ENCODE assay signal across 14 cellular contexts in the genomic region with DNA sequence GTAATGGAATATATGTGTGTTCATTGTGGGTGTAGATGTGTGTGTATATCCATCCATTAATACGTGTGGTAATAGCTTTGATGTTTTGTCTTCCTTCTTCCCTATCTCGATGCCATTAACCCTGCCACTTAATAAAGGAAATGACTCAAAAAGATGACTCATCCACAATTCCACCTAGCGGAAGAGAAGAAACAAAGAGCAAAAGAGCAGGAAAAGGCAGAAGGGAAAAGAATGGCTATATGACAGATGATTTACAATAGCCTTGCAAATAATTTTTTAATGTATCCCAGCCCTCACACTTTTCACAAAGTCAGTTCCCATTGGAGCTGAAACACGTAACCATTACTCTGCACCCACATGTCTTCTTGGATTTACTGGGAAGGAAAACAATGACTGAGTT.
DNase-seq lines count a peak whose midpoint lies in the region; ATAC-seq, FAIRE-seq and TF ChIP-seq lines count a peak whose summit lies in the region.
"Had no signal": no experiment of that assay in that cellular context is flagged by ENCODE, and none has a peak within 500 bp of the region (broad histone marks: within the 10 kb centered on the region; RNA-seq: fewer than 3 reads in every experiment).

No MANE protein-coding gene starts in this region.

- no peak overlapping the region for H3K9ac ChIP-seq in mesendoderm (ENCODE audit: low read length)

- H2BK120ac ChIP-seq in mesendoderm (ENCODE audit: low read depth, low read length): no peak overlapping the region

- H3K4me1 ChIP-seq in mesendoderm (ENCODE audit: control insufficient read depth, low read depth, low read length) (peaks cover 2% of the 10 kb centered on the region), esophagus muscularis mucosa (no peaks in the 10 kb centered on the region)
- H3K4me1 ChIP-seq: transverse colon had no signal

- H3K4me2 ChIP-seq in mesendoderm (ENCODE audit: low read length): no peak overlapping the region

- no peak overlapping the region for H3K4ac ChIP-seq in mesendoderm (ENCODE audit: low read depth, low read length)

- H3K27me3 ChIP-seq in bronchial epithelial cell (ENCODE audit: control insufficient read depth, insufficient read depth, low read length): no peaks in the 10 kb centered on the region
- no peaks in the 10 kb centered on the region for H3K27me3 ChIP-seq in mesendoderm (ENCODE audit: insufficient read depth, low read length, poor library complexity)
- no peaks in the 10 kb centered on the region for H3K27me3 ChIP-seq in esophagus muscularis mucosa
- H3K27me3 ChIP-seq: transverse colon had no signal

- no CpG with 5 or more reads among the region's 4 CpGs for WGBS in mesendoderm (ENCODE audit: extremely low coverage, insufficient coverage, low lambda C conversion rate)
- 64% methylated on average over 4 of the region's 4 CpGs for WGBS in esophagus muscularis mucosa

- H3K9me3 ChIP-seq in esophagus muscularis mucosa: no peaks in the 10 kb centered on the region
- H3K9me3 ChIP-seq: transverse colon had no signal

- TF ChIP-seq EP300 in esophagus muscularis mucosa (IDR thresholded peaks at IDR 0.05): no peak

- no peak overlapping the region for H2BK15ac ChIP-seq in mesendoderm (replicated peaks; ENCODE audit: low read depth)

- no peaks in the 10 kb centered on the region for H3K79me1 ChIP-seq in mesendoderm (ENCODE audit: low read length)

- H3K36me3 ChIP-seq in bronchial epithelial cell (ENCODE audit: control insufficient read depth, insufficient read depth, low read length): no peaks in the 10 kb centered on the region
- no peaks in the 10 kb centered on the region for H3K36me3 ChIP-seq in mesendoderm (ENCODE audit: control insufficient read depth, insufficient read depth, low read length)
- no peaks in the 10 kb centered on the region for H3K36me3 ChIP-seq in esophagus muscularis mucosa
- H3K36me3 ChIP-seq: transverse colon had no signal

- H3K4me3 ChIP-seq in bronchial epithelial cell (ENCODE audit: low read depth, low read length) (no peak overlapping the region), mesendoderm (ENCODE audit: low read length) (no peak overlapping the region), esophagus muscularis mucosa (no peak overlapping the region)
- H3K4me3 ChIP-seq: transverse colon had no signal

- ATAC-seq in GM21825 (IDR thresholded peaks at IDR 0.05; ENCODE audit: unreplicated experiment) (no peak), omental fat pad (ENCODE audit: low FRiP score) (no peak), GM18873 (IDR thresholded peaks at IDR 0.05; ENCODE audit: low FRiP score, unreplicated experiment) (no peak)

- no peak overlapping the region for H4K8ac ChIP-seq in mesendoderm (ENCODE audit: low read depth, low read length)

- H3K79me2 ChIP-seq in mesendoderm (ENCODE audit: control insufficient read depth, insufficient read depth, low read length): no peaks in the 10 kb centered on the region

- no peak overlapping the region for H4K5ac ChIP-seq in mesendoderm (ENCODE audit: low read length)

- no peak overlapping the region for H2AK5ac ChIP-seq in mesendoderm (ENCODE audit: low read length)

- no peak overlapping the region for H3K23ac ChIP-seq in mesendoderm (ENCODE audit: low read length)

- H3K18ac ChIP-seq in mesendoderm (ENCODE audit: low read length): no peak overlapping the region

- H2BK5ac ChIP-seq in mesendoderm (ENCODE audit: low read length): no peak overlapping the region

- no peak overlapping the region for H3K27ac ChIP-seq in mesendoderm (ENCODE audit: low read depth, low read length)
- H3K27ac ChIP-seq in esophagus muscularis mucosa (replicated peaks in 1 of 4): no peak overlapping the region
- H3K27ac ChIP-seq: HL-60, transverse colon had no signal

- TF ChIP-seq CTCF in bronchial epithelial cell (IDR thresholded peaks at IDR 0.05; ENCODE audit: insufficient read depth, low read length, severe bottlenecking) (peak; percentile 2), esophagus muscularis mucosa (IDR thresholded peaks at IDR 0.05) (no peak), omental fat pad (IDR thresholded peaks at IDR 0.05) (no peak)

- intact Hi-C loops in esophagus muscularis mucosa (cut with DNase I): no loop called here

- TF ChIP-seq POLR2A in esophagus muscularis mucosa (IDR thresholded peaks at IDR 0.05; ENCODE audit: low read depth): no peak

- peak; percentile 32 for FAIRE-seq in bronchial epithelial cell (lab: Jason Lieb, UNC)

- DNase-seq in EL: peak; percentile 75
- peak; percentile 70 for DNase-seq in NCI-H226
- peak; percentile 89 for DNase-seq in bronchial epithelial cell (ENCODE audit: low read depth)
- peak; percentile 74 for DNase-seq in mesendoderm
- DNase-seq in esophagus muscularis mucosa (ENCODE audit: extremely low spot score): no peak
- no peak for DNase-seq in omental fat pad (ENCODE audit: low spot score)
- DNase-seq: DND-41, erythroblast, NCI-H187 treated with DMSO at 0.1 percent for 48 hours, posterior cingulate gyrus, transverse colon had no signal

- no peak overlapping the region for H3K56ac ChIP-seq in mesendoderm (ENCODE audit: low read length)

Comparison
In these comparisons a context has a peak if more than half of its experiments do, and no peak if none do; other contexts are left out.
1. DNase-seq: peak in EL (single experiment), NCI-H226 (single experiment), bronchial epithelial cell (single experiment) and mesendoderm (single experiment); none in esophagus muscularis mucosa (single experiment) and omental fat pad (single experiment).